In the genomic region with DNA sequence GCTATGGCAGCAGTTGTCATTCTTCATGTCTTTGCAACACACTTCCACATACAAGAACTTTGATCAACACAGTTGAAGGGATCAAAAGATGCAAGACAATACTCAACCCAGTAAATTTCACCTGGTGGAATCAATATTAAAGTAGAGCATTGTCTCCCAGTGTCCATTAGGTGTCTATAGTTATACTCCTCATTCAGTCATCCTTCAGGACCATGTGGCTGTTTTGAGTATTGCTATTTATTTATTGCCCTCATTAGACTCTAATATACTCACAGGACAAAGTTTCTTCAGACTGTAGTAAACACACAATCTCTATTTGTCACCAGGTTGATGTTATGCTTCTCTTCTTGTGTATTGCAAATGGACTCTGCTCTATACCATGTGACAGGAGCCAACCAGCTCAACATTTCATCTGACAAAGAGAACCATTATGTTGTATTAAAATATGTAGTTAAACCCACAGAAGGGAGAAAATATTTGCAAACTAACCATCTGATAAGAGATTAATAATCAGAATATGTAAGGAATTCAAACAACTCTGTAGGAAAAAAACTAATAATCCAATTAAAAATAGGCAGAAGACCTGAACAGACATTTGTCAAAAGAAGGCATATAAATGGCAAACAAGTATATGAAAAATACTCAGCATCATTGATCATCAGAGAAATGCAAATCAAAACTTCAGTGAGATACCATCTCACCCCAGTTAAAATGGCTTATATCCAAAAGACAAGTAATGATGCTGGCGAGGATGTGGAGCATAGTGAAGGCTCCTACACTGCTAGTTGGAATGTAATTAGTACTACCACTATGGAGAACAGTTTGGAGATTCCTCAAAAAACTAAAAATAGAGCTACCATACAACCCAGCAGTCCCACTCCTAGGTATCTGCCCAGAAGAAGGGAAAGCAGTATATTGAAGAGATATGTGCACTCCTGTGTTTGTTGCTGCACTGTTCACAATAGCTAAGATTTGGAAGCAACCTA, we compare ENCODE assay signal across 2 cellular contexts.
TF ChIP-seq lines count a peak whose summit lies in the region.

No MANE protein-coding gene starts in this region.

TF ChIP-seq in HCT116, 20 proteins besides CTCF, POLR2A, EP300 and RAD21:
- TF ChIP-seq, protein P1, sequence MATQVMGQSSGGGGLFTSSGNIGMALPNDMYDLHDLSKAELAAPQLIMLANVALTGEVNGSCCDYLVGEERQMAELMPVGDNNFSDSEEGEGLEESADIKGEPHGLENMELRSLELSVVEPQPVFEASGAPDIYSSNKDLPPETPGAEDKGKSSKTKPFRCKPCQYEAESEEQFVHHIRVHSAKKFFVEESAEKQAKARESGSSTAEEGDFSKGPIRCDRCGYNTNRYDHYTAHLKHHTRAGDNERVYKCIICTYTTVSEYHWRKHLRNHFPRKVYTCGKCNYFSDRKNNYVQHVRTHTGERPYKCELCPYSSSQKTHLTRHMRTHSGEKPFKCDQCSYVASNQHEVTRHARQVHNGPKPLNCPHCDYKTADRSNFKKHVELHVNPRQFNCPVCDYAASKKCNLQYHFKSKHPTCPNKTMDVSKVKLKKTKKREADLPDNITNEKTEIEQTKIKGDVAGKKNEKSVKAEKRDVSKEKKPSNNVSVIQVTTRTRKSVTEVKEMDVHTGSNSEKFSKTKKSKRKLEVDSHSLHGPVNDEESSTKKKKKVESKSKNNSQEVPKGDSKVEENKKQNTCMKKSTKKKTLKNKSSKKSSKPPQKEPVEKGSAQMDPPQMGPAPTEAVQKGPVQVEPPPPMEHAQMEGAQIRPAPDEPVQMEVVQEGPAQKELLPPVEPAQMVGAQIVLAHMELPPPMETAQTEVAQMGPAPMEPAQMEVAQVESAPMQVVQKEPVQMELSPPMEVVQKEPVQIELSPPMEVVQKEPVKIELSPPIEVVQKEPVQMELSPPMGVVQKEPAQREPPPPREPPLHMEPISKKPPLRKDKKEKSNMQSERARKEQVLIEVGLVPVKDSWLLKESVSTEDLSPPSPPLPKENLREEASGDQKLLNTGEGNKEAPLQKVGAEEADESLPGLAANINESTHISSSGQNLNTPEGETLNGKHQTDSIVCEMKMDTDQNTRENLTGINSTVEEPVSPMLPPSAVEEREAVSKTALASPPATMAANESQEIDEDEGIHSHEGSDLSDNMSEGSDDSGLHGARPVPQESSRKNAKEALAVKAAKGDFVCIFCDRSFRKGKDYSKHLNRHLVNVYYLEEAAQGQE (IDR thresholded peaks at IDR 0.05; ENCODE audit: low read depth): no peak
- no peak for TF ChIP-seq FOSL1 (IDR thresholded peaks at IDR 0.05; ENCODE audit: low read depth)
- TF ChIP-seq TCF7L2 (IDR thresholded peaks at IDR 0.05; ENCODE audit: borderline replicate concordance, extremely low read depth, insufficient read depth, insufficient read length): no peak

TF ChIP-seq in SK-N-SH, 30 proteins besides CTCF, POLR2A, EP300 and RAD21 (continued from another document):
- peak; percentile 2; the same call in 1 of the 2 replicates for TF ChIP-seq FOSL2 (IDR thresholded peaks at IDR 0.05; ENCODE audit: borderline replicate concordance, low read depth)
- TF ChIP-seq, protein P2, sequence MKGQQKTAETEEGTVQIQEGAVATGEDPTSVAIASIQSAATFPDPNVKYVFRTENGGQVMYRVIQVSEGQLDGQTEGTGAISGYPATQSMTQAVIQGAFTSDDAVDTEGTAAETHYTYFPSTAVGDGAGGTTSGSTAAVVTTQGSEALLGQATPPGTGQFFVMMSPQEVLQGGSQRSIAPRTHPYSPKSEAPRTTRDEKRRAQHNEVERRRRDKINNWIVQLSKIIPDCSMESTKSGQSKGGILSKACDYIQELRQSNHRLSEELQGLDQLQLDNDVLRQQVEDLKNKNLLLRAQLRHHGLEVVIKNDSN (IDR thresholded peaks at IDR 0.05; ENCODE audit: borderline replicate concordance, low read depth): peak; percentile 39; the same call in 1 of the 2 replicates
- 0 out of 2 replicates have a peak, but pooled peaks have one; percentile 41 for TF ChIP-seq MEF2A (IDR thresholded peaks at IDR 0.05; ENCODE audit: borderline replicate concordance, low read depth)
- no peak for TF ChIP-seq RCOR1 (IDR thresholded peaks at IDR 0.05; ENCODE audit: low read length)
